1 cellular context compared by ENCODE assay signal in genomic region chr3:177894021-177894690, GRCh38.
TF ChIP-seq lines count a peak whose summit lies in the region.

No MANE protein-coding gene starts in this region.

TF ChIP-seq in endothelial cell of umbilical vein, 7 proteins besides CTCF, POLR2A, EP300 and RAD21:
- TF ChIP-seq JUN (IDR thresholded peaks at IDR 0.05; ENCODE audit: borderline replicate concordance, insufficient read depth, insufficient read length, low read depth) (peak; percentile 82), MYC (IDR thresholded peaks at IDR 0.05; ENCODE audit: low read depth, low read length) (no peak), FOS (IDR thresholded peaks at IDR 0.05; ENCODE audit: borderline replicate concordance, insufficient read depth, low read length) (peak; percentile 67), GATA2 (IDR thresholded peaks at IDR 0.05; ENCODE audit: insufficient read depth, insufficient read length, low read depth, low read length) (peak; percentile 87), EZH2 (IDR thresholded peaks at IDR 0.05; ENCODE audit: borderline replicate concordance, low read depth, low read length, severe bottlenecking) (no peak), POLR2AphosphoS5 (IDR thresholded peaks at IDR 0.05; ENCODE audit: insufficient read depth, low read depth, low read length) (peak; percentile 33)
- TF ChIP-seq, protein P1, sequence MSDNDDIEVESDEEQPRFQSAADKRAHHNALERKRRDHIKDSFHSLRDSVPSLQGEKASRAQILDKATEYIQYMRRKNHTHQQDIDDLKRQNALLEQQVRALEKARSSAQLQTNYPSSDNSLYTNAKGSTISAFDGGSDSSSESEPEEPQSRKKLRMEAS (IDR thresholded peaks at IDR 0.05; ENCODE audit: insufficient read depth, insufficient read length), result no peak
